ENCODE assay signal across 1 cellular context in the genomic region with DNA sequence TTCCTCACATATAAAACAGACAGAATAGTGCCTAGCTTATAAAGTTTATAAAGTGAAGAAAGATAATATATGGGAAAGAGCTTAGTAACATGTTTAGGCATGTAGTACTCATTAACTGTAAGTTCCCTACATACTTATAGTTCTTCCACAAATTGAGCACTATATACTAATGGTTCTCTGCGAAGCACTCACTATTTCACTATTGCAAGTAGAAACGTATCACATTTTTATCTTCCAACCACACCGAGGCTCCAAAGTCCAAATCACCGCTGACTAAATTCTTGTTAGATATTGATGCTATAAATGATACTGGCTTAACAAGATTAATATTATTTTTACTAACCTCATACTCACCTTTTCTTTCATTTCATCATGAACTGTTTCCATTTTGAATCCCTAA.
TF ChIP-seq lines count a peak whose summit lies in the region.

No MANE protein-coding gene starts in this region.

TF ChIP-seq in GM23338, 12 proteins besides CTCF, POLR2A, EP300 and RAD21 (continued from another document):
- TF ChIP-seq, protein P1, sequence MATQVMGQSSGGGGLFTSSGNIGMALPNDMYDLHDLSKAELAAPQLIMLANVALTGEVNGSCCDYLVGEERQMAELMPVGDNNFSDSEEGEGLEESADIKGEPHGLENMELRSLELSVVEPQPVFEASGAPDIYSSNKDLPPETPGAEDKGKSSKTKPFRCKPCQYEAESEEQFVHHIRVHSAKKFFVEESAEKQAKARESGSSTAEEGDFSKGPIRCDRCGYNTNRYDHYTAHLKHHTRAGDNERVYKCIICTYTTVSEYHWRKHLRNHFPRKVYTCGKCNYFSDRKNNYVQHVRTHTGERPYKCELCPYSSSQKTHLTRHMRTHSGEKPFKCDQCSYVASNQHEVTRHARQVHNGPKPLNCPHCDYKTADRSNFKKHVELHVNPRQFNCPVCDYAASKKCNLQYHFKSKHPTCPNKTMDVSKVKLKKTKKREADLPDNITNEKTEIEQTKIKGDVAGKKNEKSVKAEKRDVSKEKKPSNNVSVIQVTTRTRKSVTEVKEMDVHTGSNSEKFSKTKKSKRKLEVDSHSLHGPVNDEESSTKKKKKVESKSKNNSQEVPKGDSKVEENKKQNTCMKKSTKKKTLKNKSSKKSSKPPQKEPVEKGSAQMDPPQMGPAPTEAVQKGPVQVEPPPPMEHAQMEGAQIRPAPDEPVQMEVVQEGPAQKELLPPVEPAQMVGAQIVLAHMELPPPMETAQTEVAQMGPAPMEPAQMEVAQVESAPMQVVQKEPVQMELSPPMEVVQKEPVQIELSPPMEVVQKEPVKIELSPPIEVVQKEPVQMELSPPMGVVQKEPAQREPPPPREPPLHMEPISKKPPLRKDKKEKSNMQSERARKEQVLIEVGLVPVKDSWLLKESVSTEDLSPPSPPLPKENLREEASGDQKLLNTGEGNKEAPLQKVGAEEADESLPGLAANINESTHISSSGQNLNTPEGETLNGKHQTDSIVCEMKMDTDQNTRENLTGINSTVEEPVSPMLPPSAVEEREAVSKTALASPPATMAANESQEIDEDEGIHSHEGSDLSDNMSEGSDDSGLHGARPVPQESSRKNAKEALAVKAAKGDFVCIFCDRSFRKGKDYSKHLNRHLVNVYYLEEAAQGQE (IDR thresholded peaks at IDR 0.05; ENCODE audit: unreplicated experiment): no peak
- TF ChIP-seq NANOG (IDR thresholded peaks at IDR 0.05; ENCODE audit: borderline replicate concordance): no peak
- TF ChIP-seq CREB1 (CRISPR knock-in tag; IDR thresholded peaks at IDR 0.05; ENCODE audit: low read depth): no peak
- no peak for TF ChIP-seq EZH2phosphoT487 (IDR thresholded peaks at IDR 0.05; ENCODE audit: unreplicated experiment)
- TF ChIP-seq, protein P2, sequence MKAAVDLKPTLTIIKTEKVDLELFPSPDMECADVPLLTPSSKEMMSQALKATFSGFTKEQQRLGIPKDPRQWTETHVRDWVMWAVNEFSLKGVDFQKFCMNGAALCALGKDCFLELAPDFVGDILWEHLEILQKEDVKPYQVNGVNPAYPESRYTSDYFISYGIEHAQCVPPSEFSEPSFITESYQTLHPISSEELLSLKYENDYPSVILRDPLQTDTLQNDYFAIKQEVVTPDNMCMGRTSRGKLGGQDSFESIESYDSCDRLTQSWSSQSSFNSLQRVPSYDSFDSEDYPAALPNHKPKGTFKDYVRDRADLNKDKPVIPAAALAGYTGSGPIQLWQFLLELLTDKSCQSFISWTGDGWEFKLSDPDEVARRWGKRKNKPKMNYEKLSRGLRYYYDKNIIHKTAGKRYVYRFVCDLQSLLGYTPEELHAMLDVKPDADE (IDR thresholded peaks at IDR 0.05): no peak
- no peak for TF ChIP-seq JUNB (IDR thresholded peaks at IDR 0.05; ENCODE audit: unreplicated experiment)
